Comparison of ENCODE assay signal across 12 cellular contexts in genomic region chr12:107328442-107329133, GRCh38.
A peak's percentile ranks its signal among the peaks of the same experiment; 100 is the strongest.
DNase-seq lines count a peak whose midpoint lies in the region; ATAC-seq and TF ChIP-seq lines count a peak whose summit lies in the region.
"Had no signal": no experiment of that assay in that cellular context is flagged by ENCODE, and none has a peak within 500 bp of the region (broad histone marks: within the 10 kb centered on the region; RNA-seq: fewer than 3 reads in every experiment).

No MANE protein-coding gene starts in this region.

- intact Hi-C loops in naive thymus-derived CD4-positive, alpha-beta T cell (cut with micrococcal nuclease): loop anchor here in 1 of 2 donors (1.0 kb wide), 1 partner anchor 7 kb away; no protein-coding TSS in a partner anchor

- H3K4me1 ChIP-seq in naive thymus-derived CD4-positive, alpha-beta T cell (ENCODE audit: control insufficient read depth in 2 of 2, insufficient read depth in 2 of 2, low read length in 2 of 2): peaks cover 3 to 12% of the 10 kb centered on the region in 2 donors
- H3K4me1 ChIP-seq: psoas muscle had no signal

- peak; percentile 71 for ATAC-seq in naive thymus-derived CD4-positive, alpha-beta T cell
- ATAC-seq in HG03196 (IDR thresholded peaks at IDR 0.05; ENCODE audit: unreplicated experiment) (no peak), GM21360 (IDR thresholded peaks at IDR 0.05; ENCODE audit: unreplicated experiment) (no peak)
- ATAC-seq: psoas muscle had no signal

- no peaks in the 10 kb centered on the region for H3K36me3 ChIP-seq in naive thymus-derived CD4-positive, alpha-beta T cell (ENCODE audit: control insufficient read depth in 2 of 3, insufficient read depth in 3 of 3, low read length in 3 of 3)

- no peaks in the 10 kb centered on the region for H3K9me3 Mint-ChIP-seq in naive thymus-derived CD4-positive, alpha-beta T cell
- H3K9me3 Mint-ChIP-seq: activated B cell treated with CpG ODN at 0.5 μM for 24 hours had no signal

- H3K4me1 Mint-ChIP-seq in naive thymus-derived CD4-positive, alpha-beta T cell: peaks cover 45 to 92% (median 82%) of the 10 kb centered on the region in 7 donors
- H3K4me1 Mint-ChIP-seq: activated B cell treated with CpG ODN at 0.5 μM for 24 hours had no signal

- H3K4me3 Mint-ChIP-seq in naive thymus-derived CD4-positive, alpha-beta T cell: peak overlapping the region in 1 of 10 donors; percentile 18
- H3K4me3 Mint-ChIP-seq: activated B cell treated with CpG ODN at 0.5 μM for 24 hours had no signal

- no peaks in the 10 kb centered on the region for H3K27me3 Mint-ChIP-seq in naive thymus-derived CD4-positive, alpha-beta T cell

- no peak for TF ChIP-seq CTCF in NB4 (IDR thresholded peaks at IDR 0.05; ENCODE audit: low read depth, low read length)

- no peaks in the 10 kb centered on the region for H3K9me3 ChIP-seq in naive thymus-derived CD4-positive, alpha-beta T cell (ENCODE audit: control insufficient read depth in 2 of 3, low read length in 3 of 3)
- H3K9me3 ChIP-seq: psoas muscle had no signal

- peak; percentile 35 for DNase-seq in SIG-M5 treated with dmso at 0.1 percent for 504 hours (lab: John Stamatoyannopoulos, UW; ENCODE audit: unreplicated experiment)
- DNase-seq in SIG-M5 (lab: John Stamatoyannopoulos, UW): no peak
- DNase-seq in NB4 (ENCODE audit: low read depth): peak; percentile 95
- peak; percentile 91 for DNase-seq in astrocyte of the hippocampus (ENCODE audit: low read depth, low spot score)
- DNase-seq in naive thymus-derived CD4-positive, alpha-beta T cell: peak in 1 of 9 donors; percentile 26
- no peak for DNase-seq in activated gamma-delta T cell treated with Interleukin-2 at 50 U/mL for 16 hours
- DNase-seq: activated B cell treated with CpG ODN at 0.5 μM for 24 hours, H7, NCI-H510A, psoas muscle had no signal

- no peak overlapping the region for H3K4me3 ChIP-seq in NB4 (ENCODE audit: low read depth, low read length)
- no peak overlapping the region for H3K4me3 ChIP-seq in naive thymus-derived CD4-positive, alpha-beta T cell (ENCODE audit: low read length)
- H3K4me3 ChIP-seq: psoas muscle had no signal

- peak overlapping the region in 4 of 9 donors; percentile 24 to 66 (median 41) for H3K27ac Mint-ChIP-seq in naive thymus-derived CD4-positive, alpha-beta T cell
- H3K27ac Mint-ChIP-seq: activated B cell treated with CpG ODN at 0.5 μM for 24 hours had no signal

- peaks cover 0 to 21% (median 0%) of the 10 kb centered on the region in 5 donors for H3K36me3 Mint-ChIP-seq in naive thymus-derived CD4-positive, alpha-beta T cell

- POLR2A ChIA-PET in naive thymus-derived CD4-positive, alpha-beta T cell (lab: Charles Lee): interaction anchor here (1.1 to 1.7 kb wide), 2 partner anchors 8 to 44 kb away, joined by 4 to 5 read pairs; no protein-coding TSS in a partner anchor

- CTCF ChIA-PET in naive thymus-derived CD4-positive, alpha-beta T cell (lab: Charles Lee): interaction anchor here (1.4 kb wide), 1 partner anchor 44 kb away, joined by 4 read pairs; no protein-coding TSS in a partner anchor

- H3K27ac ChIP-seq in naive thymus-derived CD4-positive, alpha-beta T cell (ENCODE audit: low read depth, low read length): no peak overlapping the region
- H3K27ac ChIP-seq: psoas muscle had no signal

- TF ChIP-seq POLR2A in NB4 (IDR thresholded peaks at IDR 0.05; ENCODE audit: extremely low read depth, insufficient read length): no peak

- H3K27me3 ChIP-seq in naive thymus-derived CD4-positive, alpha-beta T cell (ENCODE audit: control insufficient read depth in 2 of 2, insufficient read depth in 2 of 2, low read length in 2 of 2): no peaks in the 10 kb centered on the region

Comparison
In these comparisons a context has a peak if more than half of its experiments do, and no peak if none do; other contexts are left out.
1. DNase-seq: peak in SIG-M5 treated with dmso at 0.1 percent for 504 hours (single experiment), NB4 (single experiment) and astrocyte of the hippocampus (single experiment); none in SIG-M5 (single experiment) and activated gamma-delta T cell treated with Interleukin-2 at 50 U/mL for 16 hours (single experiment).